In genomic region chr1:21176589-21177555, GRCh38 we compare ENCODE assay signal across 1 cellular context.
TF ChIP-seq lines count a peak whose summit lies in the region.

Gene EIF4G3, minus strand, starts transcription at chr1:21176897. Its CDS starts 174,155 bp downstream, at chr1:21002742.

TF ChIP-seq in HepG2, 621 proteins besides CTCF, POLR2A, EP300 and RAD21 (continued from another document and continues in another):
- TF ChIP-seq, protein P1, sequence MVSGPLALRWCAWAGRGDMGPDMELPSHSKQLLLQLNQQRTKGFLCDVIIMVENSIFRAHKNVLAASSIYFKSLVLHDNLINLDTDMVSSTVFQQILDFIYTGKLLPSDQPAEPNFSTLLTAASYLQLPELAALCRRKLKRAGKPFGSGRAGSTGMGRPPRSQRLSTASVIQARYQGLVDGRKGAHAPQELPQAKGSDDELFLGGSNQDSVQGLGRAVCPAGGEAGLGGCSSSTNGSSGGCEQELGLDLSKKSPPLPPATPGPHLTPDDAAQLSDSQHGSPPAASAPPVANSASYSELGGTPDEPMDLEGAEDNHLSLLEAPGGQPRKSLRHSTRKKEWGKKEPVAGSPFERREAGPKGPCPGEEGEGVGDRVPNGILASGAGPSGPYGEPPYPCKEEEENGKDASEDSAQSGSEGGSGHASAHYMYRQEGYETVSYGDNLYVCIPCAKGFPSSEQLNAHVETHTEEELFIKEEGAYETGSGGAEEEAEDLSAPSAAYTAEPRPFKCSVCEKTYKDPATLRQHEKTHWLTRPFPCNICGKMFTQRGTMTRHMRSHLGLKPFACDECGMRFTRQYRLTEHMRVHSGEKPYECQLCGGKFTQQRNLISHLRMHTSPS (CRISPR knock-in tag; IDR thresholded peaks at IDR 0.05; ENCODE audit: low read depth), result no peak
- TF ChIP-seq, protein P2, sequence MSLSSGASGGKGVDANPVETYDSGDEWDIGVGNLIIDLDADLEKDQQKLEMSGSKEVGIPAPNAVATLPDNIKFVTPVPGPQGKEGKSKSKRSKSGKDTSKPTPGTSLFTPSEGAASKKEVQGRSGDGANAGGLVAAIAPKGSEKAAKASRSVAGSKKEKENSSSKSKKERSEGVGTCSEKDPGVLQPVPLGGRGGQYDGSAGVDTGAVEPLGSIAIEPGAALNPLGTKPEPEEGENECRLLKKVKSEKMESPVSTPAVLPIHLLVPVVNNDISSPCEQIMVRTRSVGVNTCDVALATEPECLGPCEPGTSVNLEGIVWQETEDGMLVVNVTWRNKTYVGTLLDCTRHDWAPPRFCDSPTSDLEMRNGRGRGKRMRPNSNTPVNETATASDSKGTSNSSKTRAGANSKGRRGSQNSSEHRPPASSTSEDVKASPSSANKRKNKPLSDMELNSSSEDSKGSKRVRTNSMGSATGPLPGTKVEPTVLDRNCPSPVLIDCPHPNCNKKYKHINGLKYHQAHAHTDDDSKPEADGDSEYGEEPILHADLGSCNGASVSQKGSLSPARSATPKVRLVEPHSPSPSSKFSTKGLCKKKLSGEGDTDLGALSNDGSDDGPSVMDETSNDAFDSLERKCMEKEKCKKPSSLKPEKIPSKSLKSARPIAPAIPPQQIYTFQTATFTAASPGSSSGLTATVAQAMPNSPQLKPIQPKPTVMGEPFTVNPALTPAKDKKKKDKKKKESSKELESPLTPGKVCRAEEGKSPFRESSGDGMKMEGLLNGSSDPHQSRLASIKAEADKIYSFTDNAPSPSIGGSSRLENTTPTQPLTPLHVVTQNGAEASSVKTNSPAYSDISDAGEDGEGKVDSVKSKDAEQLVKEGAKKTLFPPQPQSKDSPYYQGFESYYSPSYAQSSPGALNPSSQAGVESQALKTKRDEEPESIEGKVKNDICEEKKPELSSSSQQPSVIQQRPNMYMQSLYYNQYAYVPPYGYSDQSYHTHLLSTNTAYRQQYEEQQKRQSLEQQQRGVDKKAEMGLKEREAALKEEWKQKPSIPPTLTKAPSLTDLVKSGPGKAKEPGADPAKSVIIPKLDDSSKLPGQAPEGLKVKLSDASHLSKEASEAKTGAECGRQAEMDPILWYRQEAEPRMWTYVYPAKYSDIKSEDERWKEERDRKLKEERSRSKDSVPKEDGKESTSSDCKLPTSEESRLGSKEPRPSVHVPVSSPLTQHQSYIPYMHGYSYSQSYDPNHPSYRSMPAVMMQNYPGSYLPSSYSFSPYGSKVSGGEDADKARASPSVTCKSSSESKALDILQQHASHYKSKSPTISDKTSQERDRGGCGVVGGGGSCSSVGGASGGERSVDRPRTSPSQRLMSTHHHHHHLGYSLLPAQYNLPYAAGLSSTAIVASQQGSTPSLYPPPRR (CRISPR knock-in tag; IDR thresholded peaks at IDR 0.05; ENCODE audit: borderline replicate concordance), result no peak
- TF ChIP-seq, protein P3, sequence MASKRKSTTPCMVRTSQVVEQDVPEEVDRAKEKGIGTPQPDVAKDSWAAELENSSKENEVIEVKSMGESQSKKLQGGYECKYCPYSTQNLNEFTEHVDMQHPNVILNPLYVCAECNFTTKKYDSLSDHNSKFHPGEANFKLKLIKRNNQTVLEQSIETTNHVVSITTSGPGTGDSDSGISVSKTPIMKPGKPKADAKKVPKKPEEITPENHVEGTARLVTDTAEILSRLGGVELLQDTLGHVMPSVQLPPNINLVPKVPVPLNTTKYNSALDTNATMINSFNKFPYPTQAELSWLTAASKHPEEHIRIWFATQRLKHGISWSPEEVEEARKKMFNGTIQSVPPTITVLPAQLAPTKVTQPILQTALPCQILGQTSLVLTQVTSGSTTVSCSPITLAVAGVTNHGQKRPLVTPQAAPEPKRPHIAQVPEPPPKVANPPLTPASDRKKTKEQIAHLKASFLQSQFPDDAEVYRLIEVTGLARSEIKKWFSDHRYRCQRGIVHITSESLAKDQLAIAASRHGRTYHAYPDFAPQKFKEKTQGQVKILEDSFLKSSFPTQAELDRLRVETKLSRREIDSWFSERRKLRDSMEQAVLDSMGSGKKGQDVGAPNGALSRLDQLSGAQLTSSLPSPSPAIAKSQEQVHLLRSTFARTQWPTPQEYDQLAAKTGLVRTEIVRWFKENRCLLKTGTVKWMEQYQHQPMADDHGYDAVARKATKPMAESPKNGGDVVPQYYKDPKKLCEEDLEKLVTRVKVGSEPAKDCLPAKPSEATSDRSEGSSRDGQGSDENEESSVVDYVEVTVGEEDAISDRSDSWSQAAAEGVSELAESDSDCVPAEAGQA (IDR thresholded peaks at IDR 0.05; ENCODE audit: low read depth), result 0 out of 2 replicates have a peak, but pooled peaks have one; percentile 28
- TF ChIP-seq, protein P3 (CRISPR knock-in tag; IDR thresholded peaks at IDR 0.05; ENCODE audit: borderline replicate concordance), result no peak
- no peak for TF ChIP-seq ZNF367 (CRISPR knock-in tag; IDR thresholded peaks at IDR 0.05; ENCODE audit: borderline replicate concordance)
- peak; percentile 84 for TF ChIP-seq KDM2A (CRISPR knock-in tag; IDR thresholded peaks at IDR 0.05; ENCODE audit: borderline replicate concordance, low read depth)
- no peak for TF ChIP-seq CREB1 (IDR thresholded peaks at IDR 0.05)
- no peak for TF ChIP-seq CREB1 (CRISPR knock-in tag; IDR thresholded peaks at IDR 0.05)
- peak; percentile 60; the same call in 1 of the 2 replicates for TF ChIP-seq NFKB2 (CRISPR knock-in tag; IDR thresholded peaks at IDR 0.05; ENCODE audit: borderline replicate concordance)
- 0 out of 2 replicates have a peak, but pooled peaks have one; percentile 20 for TF ChIP-seq ZSCAN12 (CRISPR knock-in tag; IDR thresholded peaks at IDR 0.05)
- TF ChIP-seq U2AF1 (optimal IDR thresholded peaks at IDR 0.05; ENCODE audit: low read depth, low read length), result peak; percentile 72
- TF ChIP-seq ZNF317 (CRISPR knock-in tag; IDR thresholded peaks at IDR 0.05), result no peak
- TF ChIP-seq ZNF329 (CRISPR knock-in tag; IDR thresholded peaks at IDR 0.05; ENCODE audit: low read depth), result 0 out of 2 replicates have a peak, but pooled peaks have one; percentile 7
- peak; percentile 99; the same call in 1 of the 2 replicates for TF ChIP-seq SPEN (CRISPR knock-in tag; IDR thresholded peaks at IDR 0.05; ENCODE audit: low read depth)
- TF ChIP-seq, protein P4, sequence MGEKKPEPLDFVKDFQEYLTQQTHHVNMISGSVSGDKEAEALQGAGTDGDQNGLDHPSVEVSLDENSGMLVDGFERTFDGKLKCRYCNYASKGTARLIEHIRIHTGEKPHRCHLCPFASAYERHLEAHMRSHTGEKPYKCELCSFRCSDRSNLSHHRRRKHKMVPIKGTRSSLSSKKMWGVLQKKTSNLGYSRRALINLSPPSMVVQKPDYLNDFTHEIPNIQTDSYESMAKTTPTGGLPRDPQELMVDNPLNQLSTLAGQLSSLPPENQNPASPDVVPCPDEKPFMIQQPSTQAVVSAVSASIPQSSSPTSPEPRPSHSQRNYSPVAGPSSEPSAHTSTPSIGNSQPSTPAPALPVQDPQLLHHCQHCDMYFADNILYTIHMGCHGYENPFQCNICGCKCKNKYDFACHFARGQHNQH (CRISPR knock-in tag; IDR thresholded peaks at IDR 0.05), result peak; percentile 72; the same call in 1 of the 2 replicates
- no peak for TF ChIP-seq ZNF326 (CRISPR knock-in tag; IDR thresholded peaks at IDR 0.05; ENCODE audit: borderline replicate concordance)
- no peak for TF ChIP-seq ZSCAN22 (CRISPR knock-in tag; IDR thresholded peaks at IDR 0.05)
- TF ChIP-seq, protein P5, sequence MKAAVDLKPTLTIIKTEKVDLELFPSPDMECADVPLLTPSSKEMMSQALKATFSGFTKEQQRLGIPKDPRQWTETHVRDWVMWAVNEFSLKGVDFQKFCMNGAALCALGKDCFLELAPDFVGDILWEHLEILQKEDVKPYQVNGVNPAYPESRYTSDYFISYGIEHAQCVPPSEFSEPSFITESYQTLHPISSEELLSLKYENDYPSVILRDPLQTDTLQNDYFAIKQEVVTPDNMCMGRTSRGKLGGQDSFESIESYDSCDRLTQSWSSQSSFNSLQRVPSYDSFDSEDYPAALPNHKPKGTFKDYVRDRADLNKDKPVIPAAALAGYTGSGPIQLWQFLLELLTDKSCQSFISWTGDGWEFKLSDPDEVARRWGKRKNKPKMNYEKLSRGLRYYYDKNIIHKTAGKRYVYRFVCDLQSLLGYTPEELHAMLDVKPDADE (CRISPR knock-in tag; IDR thresholded peaks at IDR 0.05), result 0 out of 2 replicates have a peak, but pooled peaks have one; percentile 40
- no peak for TF ChIP-seq ARNT (IDR thresholded peaks at IDR 0.05)
- TF ChIP-seq TARDBP (CRISPR knock-in tag; IDR thresholded peaks at IDR 0.05), result peak; percentile 57; the same call in 1 of the 2 replicates
- TF ChIP-seq JARID2 (CRISPR knock-in tag; IDR thresholded peaks at IDR 0.05; ENCODE audit: insufficient replicate concordance), result no peak
- TF ChIP-seq MXD3 (CRISPR knock-in tag; IDR thresholded peaks at IDR 0.05), result no peak
- peak; percentile 82; the same call in 1 of the 2 replicates for TF ChIP-seq ZBTB2 (CRISPR knock-in tag; IDR thresholded peaks at IDR 0.05; ENCODE audit: low read depth)
- TF ChIP-seq ZNF232 (CRISPR knock-in tag; IDR thresholded peaks at IDR 0.05; ENCODE audit: borderline replicate concordance), result peak; percentile 6; the same call in 1 of the 2 replicates
- peak; percentile 25; the same call in 1 of the 2 replicates for TF ChIP-seq ZNF614 (CRISPR knock-in tag; IDR thresholded peaks at IDR 0.05; ENCODE audit: borderline replicate concordance)
- no peak for TF ChIP-seq KLF6 (CRISPR knock-in tag; IDR thresholded peaks at IDR 0.05)
- TF ChIP-seq BRCA1 (CRISPR knock-in tag; IDR thresholded peaks at IDR 0.05), result no peak
- peak; percentile 59; the same call in 1 of the 2 replicates for TF ChIP-seq ZNF761 (CRISPR knock-in tag; conservative IDR thresholded peaks at IDR 0.05)
- TF ChIP-seq SAP130 (CRISPR knock-in tag; IDR thresholded peaks at IDR 0.05; ENCODE audit: low read depth), result peak; percentile 43
- peak; percentile 60; the same call in 1 of the 2 replicates for TF ChIP-seq ZNF724P (CRISPR knock-in tag; IDR thresholded peaks at IDR 0.05; ENCODE audit: borderline replicate concordance)
- no peak for TF ChIP-seq PHB2 (IDR thresholded peaks at IDR 0.05; ENCODE audit: partially characterized antibody)
- peak; percentile 84 for TF ChIP-seq SKI (IDR thresholded peaks at IDR 0.05; ENCODE audit: partially characterized antibody)
- TF ChIP-seq BHLHE40 (IDR thresholded peaks at IDR 0.05; ENCODE audit: low read length), result no peak
- TF ChIP-seq ZGPAT (CRISPR knock-in tag; IDR thresholded peaks at IDR 0.05), result peak; percentile 72; the same call in 1 of the 2 replicates
- no peak for TF ChIP-seq RAD51 (IDR thresholded peaks at IDR 0.05; ENCODE audit: borderline replicate concordance)
- TF ChIP-seq SP5 (CRISPR knock-in tag; IDR thresholded peaks at IDR 0.05; ENCODE audit: borderline replicate concordance, low read depth), result no peak
- no peak for TF ChIP-seq KLF9 (CRISPR knock-in tag; IDR thresholded peaks at IDR 0.05; ENCODE audit: low read depth)
- TF ChIP-seq ONECUT2 (CRISPR knock-in tag; IDR thresholded peaks at IDR 0.05), result no peak
- TF ChIP-seq ZNF607 (CRISPR knock-in tag; IDR thresholded peaks at IDR 0.05; ENCODE audit: borderline replicate concordance), result peak; percentile 75
- TF ChIP-seq, protein P6, sequence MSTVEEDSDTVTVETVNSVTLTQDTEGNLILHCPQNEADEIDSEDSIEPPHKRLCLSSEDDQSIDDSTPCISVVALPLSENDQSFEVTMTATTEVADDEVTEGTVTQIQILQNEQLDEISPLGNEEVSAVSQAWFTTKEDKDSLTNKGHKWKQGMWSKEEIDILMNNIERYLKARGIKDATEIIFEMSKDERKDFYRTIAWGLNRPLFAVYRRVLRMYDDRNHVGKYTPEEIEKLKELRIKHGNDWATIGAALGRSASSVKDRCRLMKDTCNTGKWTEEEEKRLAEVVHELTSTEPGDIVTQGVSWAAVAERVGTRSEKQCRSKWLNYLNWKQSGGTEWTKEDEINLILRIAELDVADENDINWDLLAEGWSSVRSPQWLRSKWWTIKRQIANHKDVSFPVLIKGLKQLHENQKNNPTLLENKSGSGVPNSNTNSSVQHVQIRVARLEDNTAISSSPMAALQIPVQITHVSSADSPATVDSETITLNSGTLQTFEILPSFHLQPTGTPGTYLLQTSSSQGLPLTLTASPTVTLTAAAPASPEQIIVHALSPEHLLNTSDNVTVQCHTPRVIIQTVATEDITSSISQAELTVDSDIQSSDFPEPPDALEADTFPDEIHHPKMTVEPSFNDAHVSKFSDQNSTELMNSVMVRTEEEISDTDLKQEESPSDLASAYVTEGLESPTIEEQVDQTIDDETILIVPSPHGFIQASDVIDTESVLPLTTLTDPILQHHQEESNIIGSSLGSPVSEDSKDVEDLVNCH (CRISPR knock-in tag; IDR thresholded peaks at IDR 0.05), result 0 out of 2 replicates have a peak, but pooled peaks have one; percentile 35
